ENCODE assay signal across 2 cellular contexts in genomic region chr10:35063837-35064454, GRCh38.
TF ChIP-seq lines count a peak whose summit lies in the region.

No MANE protein-coding gene starts in this region.

TF ChIP-seq in A549, 52 proteins besides CTCF, POLR2A, EP300 and RAD21:
- TF ChIP-seq KDM1A (IDR thresholded peaks at IDR 0.05; ENCODE audit: low read depth) (no peak), MAZ (IDR thresholded peaks at IDR 0.05; ENCODE audit: borderline replicate concordance, low read depth, low read length) (no peak), POLR2AphosphoS2 (conservative IDR thresholded peaks at IDR 0.05; ENCODE audit: low read length) (no peak), RARB (CRISPR knock-in tag; IDR thresholded peaks at IDR 0.05) (no peak), FOSB (CRISPR knock-in tag; IDR thresholded peaks at IDR 0.05) (no peak), HOXB5 (CRISPR knock-in tag; IDR thresholded peaks at IDR 0.05) (no peak)

TF ChIP-seq in K562, 482 proteins besides CTCF, POLR2A, EP300 and RAD21 (continues in another document):
- TF ChIP-seq SAFB (IDR thresholded peaks at IDR 0.05; ENCODE audit: borderline replicate concordance, low read depth, low read length) (no peak), CBFA2T3 (IDR thresholded peaks at IDR 0.05) (peak; percentile 86), TEAD4 (IDR thresholded peaks at IDR 0.05; ENCODE audit: low read length) (peak; percentile 76), TEAD4 (CRISPR knock-in tag; IDR thresholded peaks at IDR 0.05; ENCODE audit: borderline replicate concordance) (no peak), FOSL1 (tag; conservative IDR thresholded peaks at IDR 0.05) (peak; percentile 44; the same call in 1 of the 2 replicates), KDM1A (IDR thresholded peaks at IDR 0.05) (peak; percentile 64 to 65; a peak in 3 of 4 replicates), NR2C1 (IDR thresholded peaks at IDR 0.05) (no peak), NR2C1 (tag; IDR thresholded peaks at IDR 0.05) (0 out of 2 replicates have a peak, but pooled peaks have one; percentile 18), NFIX (CRISPR knock-in tag; IDR thresholded peaks at IDR 0.05; ENCODE audit: low read depth) (no peak), CCNT2 (IDR thresholded peaks at IDR 0.05; ENCODE audit: borderline replicate concordance, extremely low read depth, insufficient read length, low read depth, low read length) (peak; percentile 55), SNAPC5 (CRISPR knock-in tag; IDR thresholded peaks at IDR 0.05) (no peak), RCOR1 (IDR thresholded peaks at IDR 0.05; ENCODE audit: borderline replicate concordance in 1 of 2, low read depth in 2 of 2, low read length in 2 of 2) (0 out of 4 replicates have a peak, but pooled peaks of 1 of the 2 experiments have one; percentile 45), TBL1XR1 (IDR thresholded peaks at IDR 0.05; ENCODE audit: low read length in 2 of 2) (0 out of 4 replicates have a peak, but pooled peaks of 1 of the 2 experiments have one; percentile 11), DPF2 (IDR thresholded peaks at IDR 0.05) (peak; percentile 79), HMBOX1 (IDR thresholded peaks at IDR 0.05) (no peak), YY1 (IDR thresholded peaks at IDR 0.05; ENCODE audit: borderline replicate concordance in 1 of 3, control insufficient read depth in 1 of 3, extremely low read depth in 1 of 3, insufficient read depth in 3 of 3, insufficient read length in 1 of 3, insufficient replicate concordance in 2 of 3, low read depth in 1 of 3, low read length in 2 of 3) (no peak), ERF (CRISPR knock-in tag; IDR thresholded peaks at IDR 0.05) (no peak), CTBP1 (IDR thresholded peaks at IDR 0.05; ENCODE audit: borderline replicate concordance) (peak; percentile 68), KLF16 (IDR thresholded peaks at IDR 0.05) (peak; percentile 43; the same call in 1 of the 2 replicates), GTF3C2 (IDR thresholded peaks at IDR 0.05; ENCODE audit: borderline replicate concordance, extremely low read depth, insufficient read length) (no peak), C11orf30 (IDR thresholded peaks at IDR 0.05; ENCODE audit: low read depth) (peak; percentile 64), RBM39 (optimal IDR thresholded peaks at IDR 0.05; ENCODE audit: low read depth, low read length) (no peak), ZNF57 (CRISPR knock-in tag; IDR thresholded peaks at IDR 0.05) (no peak), CBFA2T2 (conservative IDR thresholded peaks at IDR 0.05) (peak; percentile 80), ADNP (tag; IDR thresholded peaks at IDR 0.05) (no peak), TAL1 (IDR thresholded peaks at IDR 0.05) (peak; percentile 66), ELF4 (CRISPR knock-in tag; IDR thresholded peaks at IDR 0.05) (no peak), SMARCA4 (IDR thresholded peaks at IDR 0.05) (peak; percentile 48), PTRF (tag; IDR thresholded peaks at IDR 0.05) (no peak), ARID1B (IDR thresholded peaks at IDR 0.05) (peak; percentile 83), HDAC1 (IDR thresholded peaks at IDR 0.05) (peak in 1 of 2 experiments; percentile 39; a peak in 1 of 4 replicates), PTTG1 (tag; IDR thresholded peaks at IDR 0.05; ENCODE audit: low read depth) (no peak), SNRNP70 (optimal IDR thresholded peaks at IDR 0.05; ENCODE audit: low read depth, low read length) (no peak), ZNF609 (CRISPR knock-in tag; IDR thresholded peaks at IDR 0.05; ENCODE audit: borderline replicate concordance) (no peak), NR2F6 (CRISPR knock-in tag; IDR thresholded peaks at IDR 0.05) (no peak), NFE2 (IDR thresholded peaks at IDR 0.05; ENCODE audit: low read depth) (peak; percentile 86), FOXM1 (IDR thresholded peaks at IDR 0.05; ENCODE audit: low read depth) (0 out of 2 replicates have a peak, but pooled peaks have one; percentile 16), FOXM1 (CRISPR knock-in tag; IDR thresholded peaks at IDR 0.05; ENCODE audit: low read depth) (no peak), MAFK (IDR thresholded peaks at IDR 0.05; ENCODE audit: low read length) (peak; percentile 33; the same call in 1 of the 2 replicates), SMARCE1 (IDR thresholded peaks at IDR 0.05) (peak; percentile 70; the same call in 1 of the 2 replicates), MXD1 (CRISPR knock-in tag; IDR thresholded peaks at IDR 0.05; ENCODE audit: borderline replicate concordance, poor library complexity, severe bottlenecking) (no peak), NCOR1 (IDR thresholded peaks at IDR 0.05) (peak; percentile 71; the same call in 1 of the 2 replicates), HMG20B (CRISPR knock-in tag; IDR thresholded peaks at IDR 0.05) (no peak), GATA2 (CRISPR knock-in tag; IDR thresholded peaks at IDR 0.05) (no peak), NFIC (IDR thresholded peaks at IDR 0.05) (peak; percentile 38; the same call in 1 of the 2 replicates), MAFG (tag; conservative IDR thresholded peaks at IDR 0.05) (peak; percentile 40), SPI1 (IDR thresholded peaks at IDR 0.05; ENCODE audit: borderline replicate concordance, low read depth, low read length) (no peak), BCLAF1 (IDR thresholded peaks at IDR 0.05; ENCODE audit: borderline replicate concordance in 1 of 2, control insufficient read depth in 1 of 2, low read depth in 2 of 2, low read length in 1 of 2) (no peak), SOX6 (IDR thresholded peaks at IDR 0.05) (peak; percentile 91), ZC3H4 (CRISPR knock-in tag; IDR thresholded peaks at IDR 0.05; ENCODE audit: borderline replicate concordance) (no peak), ATF1 (CRISPR knock-in tag; IDR thresholded peaks at IDR 0.05) (no peak), ATF1 (tag; IDR thresholded peaks at IDR 0.05) (peak; percentile 29; the same call in 1 of the 2 replicates), MEIS2 (IDR thresholded peaks at IDR 0.05; ENCODE audit: partially characterized antibody) (peak; percentile 70), ZEB2 (IDR thresholded peaks at IDR 0.05) (0 out of 2 replicates have a peak, but pooled peaks have one; percentile 37), ZMIZ1 (IDR thresholded peaks at IDR 0.05; ENCODE audit: low read depth in 2 of 2, low read length in 2 of 2) (no peak), MAFF (IDR thresholded peaks at IDR 0.05; ENCODE audit: low read length) (peak; percentile 49), STAT5A (IDR thresholded peaks at IDR 0.05; ENCODE audit: borderline replicate concordance, low read length) (peak; percentile 50; the same call in 1 of the 2 replicates)
